8 cellular contexts compared by ENCODE assay signal in the genomic region with DNA sequence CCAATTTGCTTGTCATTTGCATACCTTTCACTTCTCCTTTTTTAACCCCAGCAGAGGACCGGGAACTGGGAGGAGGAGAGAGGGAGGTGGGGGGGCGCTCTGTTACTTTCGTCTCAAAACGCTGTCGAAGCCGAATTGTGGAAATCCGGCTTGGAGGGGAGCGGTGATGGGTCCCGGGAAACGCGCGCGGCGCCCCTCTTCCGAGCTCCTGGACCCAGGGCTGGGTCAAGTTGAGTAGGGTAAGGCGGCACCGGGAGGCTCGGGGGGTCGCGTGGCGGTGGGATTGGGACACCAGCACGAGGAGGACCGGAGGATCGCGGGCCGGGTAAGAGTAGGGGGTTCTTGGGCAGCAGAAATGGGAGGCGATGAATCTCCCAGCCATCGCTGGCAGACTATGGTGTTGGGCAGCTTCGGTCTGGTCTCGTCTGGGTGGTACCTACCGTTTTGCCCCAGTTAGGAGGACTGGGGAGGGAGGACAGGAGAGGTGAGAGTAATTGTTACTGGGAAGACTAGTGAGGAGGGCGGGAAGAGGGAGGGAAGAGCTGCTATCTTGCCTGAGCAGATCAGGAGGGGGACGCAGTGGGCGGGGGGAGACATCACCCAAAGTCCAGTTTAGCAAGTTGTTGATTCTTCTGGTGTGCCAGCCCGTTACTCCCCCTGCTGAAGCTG. TPM values are rescaled to one million over a fixed set of nuclear protein-coding genes. Genes with fewer than 3 reads are reported as not detected.
A peak's percentile ranks its signal among the peaks of the same experiment; 100 is the strongest.
DNase-seq lines count a peak whose midpoint lies in the region; ATAC-seq and TF ChIP-seq lines count a peak whose summit lies in the region.

No MANE protein-coding gene starts in this region.

- 4% methylated on average over 35 of the region's 35 CpGs for WGBS in lung, 2 donors

- peaks cover 4% of the 10 kb centered on the region for H3K27me3 ChIP-seq in lung (ENCODE audit: control insufficient read depth, insufficient read depth)

- H3K27ac ChIP-seq in lung (ENCODE audit: low read depth in 1 of 2, low read length in 1 of 2): peak overlapping the region in 1 of 2 donors; percentile 78

- H3K4me3 Mint-ChIP-seq in type B pancreatic cell: peak overlapping the region; percentile 98

- H3K36me3 ChIP-seq in lung (ENCODE audit: control insufficient read depth in 2 of 2, insufficient read depth in 2 of 2, low read length in 2 of 2): no peaks in the 10 kb centered on the region

- peak; percentile 67 for DNase-seq in NCI-H2029 treated with DMSO at 0.1 percent for 48 hours (lab: John Stamatoyannopoulos, UW)
- peak; percentile 45 for DNase-seq in cerebellum (ENCODE audit: low spot score)
- DNase-seq in lung (ENCODE audit: low spot score): no peak
- DNase-seq in type B pancreatic cell (ENCODE audit: extremely low spot score, unreplicated experiment): no peak
- no peak for DNase-seq in ACHN

- peaks cover 0 to 7% of the 10 kb centered on the region in 2 donors for H3K9me3 ChIP-seq in lung (ENCODE audit: control insufficient read depth in 2 of 2, insufficient read depth in 1 of 2, low read length in 1 of 2)

- H3K9me3 Mint-ChIP-seq in type B pancreatic cell: no peaks in the 10 kb centered on the region

- peaks cover 21% of the 10 kb centered on the region for H3K4me1 Mint-ChIP-seq in type B pancreatic cell (ENCODE audit: unreplicated experiment)

- H3K4me1 ChIP-seq in lung (ENCODE audit: control insufficient read depth in 2 of 2, insufficient read depth in 2 of 2, low read length in 2 of 2): peaks cover 0 to 10% of the 10 kb centered on the region in 2 donors

- no peaks in the 10 kb centered on the region for H3K36me3 Mint-ChIP-seq in type B pancreatic cell

- H3K4me3 ChIP-seq in lung: peak overlapping the region; percentile 3

- ATAC-seq in GM19438 (IDR thresholded peaks at IDR 0.05; ENCODE audit: low read depth, unreplicated experiment) (peak; percentile 41), lung (ENCODE audit: insufficient read depth, low FRiP score) (no peak), HG03135 (IDR thresholded peaks at IDR 0.05; ENCODE audit: unreplicated experiment) (no peak)
- ATAC-seq in activated CD4-positive, CD25-positive, alpha-beta regulatory T cell treated with anti-CD3 and anti-CD28 coated beads, Interleukin-2, amount 50 U/mL, for 24 hours: no peak

- peaks cover 89% of the 10 kb centered on the region for H3K27me3 Mint-ChIP-seq in type B pancreatic cell

- in situ Hi-C loops in ACHN (cut with HindIII; ENCODE audit: low pct_ligation_motif_present, low pct_unique_long_range_greater_than_20kb, low sequenced_read_pairs): no loop called here

- H3K27ac Mint-ChIP-seq in type B pancreatic cell: peak overlapping the region; percentile 96

- TF ChIP-seq CTCF in lung (IDR thresholded peaks at IDR 0.05; ENCODE audit: control extremely low read depth, extremely low read depth) (no peak), type B pancreatic cell (conservative IDR thresholded peaks at IDR 0.05) (no peak)

RNA-seq across cellular contexts. Expression of gene PROX1, which starts 1.4 kb away (rescaled TPM):
- total RNA-seq in cerebellum (12.4 TPM), lung (10 to 100 TPM in 1 of 2 donors, 1 to 10 TPM in 1; 7.6 to 10.1 TPM), type B pancreatic cell (ENCODE audit: low replicate concordance) (23.9 and 32.9 TPM in 2 replicates)
- under 1 TPM; 0.33 to 0.45 TPM for polyA plus RNA-seq in lung

Comparison
In these comparisons a context has a peak if more than half of its experiments do, and no peak if none do; other contexts are left out.
1. DNase-seq: peak in NCI-H2029 treated with DMSO at 0.1 percent for 48 hours (single experiment) and cerebellum (single experiment); none in lung (single experiment), type B pancreatic cell (single experiment) and ACHN (single experiment).